ENCODE assay signal across 19 cellular contexts in the genomic region with DNA sequence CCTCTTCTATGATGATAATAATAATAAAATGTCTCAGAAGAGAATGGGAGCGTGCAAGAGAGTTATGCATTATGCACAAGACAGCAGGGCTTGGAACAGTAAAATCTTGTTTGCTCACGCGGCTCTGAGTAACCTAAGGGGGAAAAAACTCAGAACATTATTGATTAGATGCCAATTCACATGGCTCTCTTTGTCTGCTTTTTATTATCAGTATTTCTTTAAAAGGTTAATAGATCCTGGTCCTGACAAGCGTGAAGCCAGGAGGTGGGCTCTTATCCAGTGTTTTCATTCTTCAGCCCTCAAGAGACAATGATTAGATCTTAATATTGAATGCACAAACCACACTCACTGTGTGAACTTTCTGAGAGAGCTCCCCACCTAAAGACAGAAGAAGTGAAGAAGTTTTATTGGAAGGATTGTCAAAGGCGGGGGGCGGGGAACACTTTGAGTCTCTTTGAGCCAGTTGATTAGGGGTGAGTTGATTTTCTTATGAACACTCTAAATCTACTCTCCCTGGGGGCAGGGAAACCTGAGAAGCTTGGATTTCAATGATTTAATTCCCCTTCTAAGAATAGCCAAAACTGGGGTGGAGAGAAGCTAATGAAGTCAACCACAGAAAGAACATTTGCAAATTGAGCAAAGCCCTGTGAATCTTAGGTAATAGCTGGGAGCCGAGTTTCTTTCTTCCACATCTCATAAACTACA.
DNase-seq lines count a peak whose midpoint lies in the region; ATAC-seq and TF ChIP-seq lines count a peak whose summit lies in the region.
"Had no signal": no experiment of that assay in that cellular context is flagged by ENCODE, and none has a peak within 500 bp of the region (broad histone marks: within the 10 kb centered on the region; RNA-seq: fewer than 3 reads in every experiment).

No MANE protein-coding gene starts in this region.

- no peaks in the 10 kb centered on the region for H3K79me2 ChIP-seq in GM23248 (ENCODE audit: insufficient read depth)

- 59 to 66% methylated on average over 7 of the region's 7 CpGs for WGBS in GM23248 (ENCODE audit: low coverage in 1 of 2, low lambda C conversion rate in 2 of 2, missing lambda C conversion rate in 2 of 2), 2 experiments

- H3K9me3 Mint-ChIP-seq in HFFc6 = no peaks in the 10 kb centered on the region; the same call in 1 of the 2 replicates
- H3K9me3 Mint-ChIP-seq: GM23338 had no signal

- intact Hi-C loops in sciatic nerve (cut with DNase I) = no loop called here

- peak overlapping the region; percentile 26 for H3K4me2 ChIP-seq in GM23248 (ENCODE audit: unreplicated experiment)
- H3K4me2 ChIP-seq: GM23338, PC-9 had no signal

- DNase-seq in GM23248 (peak; percentile 49), NCI-H526 (lab: John Stamatoyannopoulos, UW) (peak; percentile 38 to 52), fibroblast of the aortic adventitia (ENCODE audit: low read depth) (peak; percentile 64), sciatic nerve (ENCODE audit: low spot score) (no peak), HFFc6 (no peak), NCI-H345 (lab: John Stamatoyannopoulos, UW) (no peak)
- DNase-seq: CD8-positive, alpha-beta T cell; DND-41; Kasumi-1; NCI-H1105 treated with DMSO at 0.1 percent for 48 hours; NCI-H1694; NCI-H2081 treated with DMSO at 0.1 percent for 48 hours; NCI-H510A treated with DMSO at 0.1 percent for 48 hours; PC-9 had no signal

- no peaks in the 10 kb centered on the region for H3K36me3 ChIP-seq in GM23248 (ENCODE audit: low read depth)
- H3K36me3 ChIP-seq: BLaER1 treated with 17β-estradiol and CSF1 and Interleukin-3, amounts not matched to agents 10 nM and 100 nM had no signal

- H3K4me1 ChIP-seq in GM23248 (ENCODE audit: insufficient read depth) = peaks cover 34% of the 10 kb centered on the region

- no peak for TF ChIP-seq CTCF in fibroblast of the aortic adventitia (IDR thresholded peaks at IDR 0.05; ENCODE audit: insufficient read depth, low read length)
- no peak for TF ChIP-seq CTCF in HFFc6 (IDR thresholded peaks at IDR 0.05)

- no peak overlapping the region for H3K4me3 Mint-ChIP-seq in HFFc6
- H3K4me3 Mint-ChIP-seq: CD8-positive, alpha-beta T cell; GM23338; IgD-negative memory B cell had no signal

- H3K9ac ChIP-seq in GM23248 = no peak overlapping the region
- H3K9ac ChIP-seq: BLaER1 treated with 17β-estradiol and CSF1 and Interleukin-3, amounts not matched to agents 10 nM and 100 nM had no signal

- H3F3A ChIP-seq in GM23248 (ENCODE audit: insufficient read depth) = peaks cover 28% of the 10 kb centered on the region; the same call in 1 of the 2 replicates

- no peaks in the 10 kb centered on the region for H3K27me3 ChIP-seq in GM23248 (replicated peaks; ENCODE audit: insufficient read depth)
- H3K27me3 ChIP-seq: BLaER1 treated with 17β-estradiol and CSF1 and Interleukin-3, amounts not matched to agents 10 nM and 100 nM had no signal

- no peaks in the 10 kb centered on the region for H4K20me1 ChIP-seq in GM23248 (ENCODE audit: insufficient read depth)
- H4K20me1 ChIP-seq: BLaER1 treated with 17β-estradiol and CSF1 and Interleukin-3, amounts not matched to agents 10 nM and 100 nM had no signal

- in situ Hi-C loops in GM23248 (cut with MboI) = no loop called here

- H3K4me1 Mint-ChIP-seq in HFFc6 (ENCODE audit: low read depth) = peaks cover 45% of the 10 kb centered on the region
- H3K4me1 Mint-ChIP-seq: IgD-negative memory B cell had no signal

- peak overlapping the region; percentile 12; the same call in 1 of the 2 replicates for H3K27ac ChIP-seq in GM23248
- H3K27ac ChIP-seq: BLaER1 treated with 17β-estradiol and CSF1 and Interleukin-3, amounts not matched to agents 10 nM and 100 nM; PC-9 had no signal

- no peak overlapping the region for H3K27ac Mint-ChIP-seq in HFFc6
- H3K27ac Mint-ChIP-seq: CD8-positive, alpha-beta T cell; GM23338 had no signal

- H3K9me2 ChIP-seq in GM23248 (ENCODE audit: insufficient read depth) = no peaks in the 10 kb centered on the region

- no peaks in the 10 kb centered on the region for H3K9me3 ChIP-seq in GM23248 (ENCODE audit: low read depth)

- H2AFZ ChIP-seq in GM23248 = no peak overlapping the region
- H2AFZ ChIP-seq: GM23338, PC-9 had no signal

- no peaks in the 10 kb centered on the region; the same call in 1 of the 2 replicates for H3K27me3 Mint-ChIP-seq in HFFc6 (ENCODE audit: insufficient read depth)

- ATAC-seq in sciatic nerve (peak; percentile 72), GM21515 (IDR thresholded peaks at IDR 0.05; ENCODE audit: unreplicated experiment) (no peak), GM21529 (IDR thresholded peaks at IDR 0.05; ENCODE audit: unreplicated experiment) (no peak)
- ATAC-seq: CD8-positive, alpha-beta T cell; GM23338 had no signal

- H3K4me3 ChIP-seq in GM23248 = no peak overlapping the region
- H3K4me3 ChIP-seq in fibroblast of the aortic adventitia (ENCODE audit: low read depth, low read length) = no peak overlapping the region
- H3K4me3 ChIP-seq: BLaER1 treated with 17β-estradiol and CSF1 and Interleukin-3, amounts not matched to agents 10 nM and 100 nM; GM23338; PC-9 had no signal

- peaks cover 5% of the 10 kb centered on the region; the same call in 1 of the 2 replicates for H3K36me3 Mint-ChIP-seq in HFFc6 (ENCODE audit: low read depth)
- H3K36me3 Mint-ChIP-seq: CD8-positive, alpha-beta T cell; IgD-negative memory B cell had no signal

Comparison
In these comparisons a context has a peak if more than half of its experiments do, and no peak if none do; other contexts are left out.
1. DNase-seq: peak in GM23248 (single experiment), NCI-H526 (2 of 2) and fibroblast of the aortic adventitia (single experiment); none in sciatic nerve (single experiment), HFFc6 (single experiment) and NCI-H345 (single experiment).